In the genomic region with DNA sequence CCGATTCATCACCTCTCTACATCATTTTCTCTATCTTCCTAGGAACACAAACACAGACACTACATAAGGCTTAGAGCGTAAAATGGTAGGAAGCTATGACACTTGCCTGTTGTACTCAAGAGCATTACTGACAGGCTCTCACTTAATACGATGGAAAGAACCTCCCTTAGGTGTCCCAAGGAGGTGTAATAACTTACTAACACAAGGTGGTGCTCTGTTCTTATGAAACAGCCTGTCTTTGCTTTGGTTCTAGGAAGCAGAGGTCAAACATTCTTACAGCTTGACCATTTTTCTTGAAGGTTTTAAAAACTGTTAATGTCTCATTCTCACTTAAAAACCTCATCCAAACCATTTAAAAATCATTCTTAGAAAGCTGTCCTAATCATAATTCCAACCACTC, we compare ENCODE assay signal across 8 cellular contexts.
DNase-seq lines count a peak whose midpoint lies in the region; ATAC-seq and TF ChIP-seq lines count a peak whose summit lies in the region.

No MANE protein-coding gene starts in this region.

- no peaks in the 10 kb centered on the region for H3K27me3 ChIP-seq in sigmoid colon

- DNase-seq in G401 (ENCODE audit: low spot score) (peak; percentile 68), HPDE6-E6E7 (ENCODE audit: extremely low spot score) (peak; percentile 26), SHP77 (lab: John Stamatoyannopoulos, UW) (peak; percentile 62 to 81), globus pallidus (ENCODE audit: low spot score) (peak; percentile 7), sigmoid colon (no peak), NCI-H1694 treated with DMSO at 0.1 percent for 48 hours (lab: John Stamatoyannopoulos, UW) (no peak)
- no peak for DNase-seq in activated CD4-positive, alpha-beta memory T cell treated with anti-CD3 and anti-CD28 coated beads for 36 hours

- ATAC-seq in GM21515 (IDR thresholded peaks at IDR 0.05; ENCODE audit: unreplicated experiment): peak; percentile 75

- no peaks in the 10 kb centered on the region for H3K36me3 Mint-ChIP-seq in activated CD4-positive, alpha-beta memory T cell treated with anti-CD3 and anti-CD28 coated beads for 36 hours

- no peak overlapping the region for H3K27ac ChIP-seq in sigmoid colon

- POLR2A ChIA-PET in activated CD4-positive, alpha-beta memory T cell treated with anti-CD3 and anti-CD28 coated beads for 36 hours (lab: Charles Lee): no interaction called here

- no peak overlapping the region for H3K4me3 Mint-ChIP-seq in activated CD4-positive, alpha-beta memory T cell treated with anti-CD3 and anti-CD28 coated beads for 36 hours

- TF ChIP-seq EP300 in sigmoid colon (IDR thresholded peaks at IDR 0.05): no peak

- in situ Hi-C loops in G401 (cut with HindIII; ENCODE audit: low sequenced_read_pairs): no loop called here

- peak; percentile 25 to 59 (median 54) for TF ChIP-seq CTCF in sigmoid colon (IDR thresholded peaks at IDR 0.05)

- no peak overlapping the region for H3K4me3 ChIP-seq in sigmoid colon

- peaks cover 5% of the 10 kb centered on the region for H3K9me3 Mint-ChIP-seq in activated CD4-positive, alpha-beta memory T cell treated with anti-CD3 and anti-CD28 coated beads for 36 hours

- CTCF ChIA-PET in activated CD4-positive, alpha-beta memory T cell treated with anti-CD3 and anti-CD28 coated beads for 36 hours (lab: Charles Lee): no interaction called here

- no peaks in the 10 kb centered on the region for H3K36me3 ChIP-seq in sigmoid colon

- H3K4me1 Mint-ChIP-seq in activated CD4-positive, alpha-beta memory T cell treated with anti-CD3 and anti-CD28 coated beads for 36 hours (ENCODE audit: low read depth): no peaks in the 10 kb centered on the region

- H3K27me3 Mint-ChIP-seq in activated CD4-positive, alpha-beta memory T cell treated with anti-CD3 and anti-CD28 coated beads for 36 hours: no peaks in the 10 kb centered on the region

- H3K27ac Mint-ChIP-seq in activated CD4-positive, alpha-beta memory T cell treated with anti-CD3 and anti-CD28 coated beads for 36 hours: no peak overlapping the region

- H3K4me1 ChIP-seq in sigmoid colon: no peaks in the 10 kb centered on the region

- H3K9me3 ChIP-seq in sigmoid colon: no peaks in the 10 kb centered on the region

- intact Hi-C loops in sigmoid colon (cut with DNase I): loop anchor here (1.0 to 10.0 kb wide), 3 partner anchors 255 to 568 kb away; no protein-coding TSS in a partner anchor
- intact Hi-C loops in activated CD4-positive, alpha-beta memory T cell treated with anti-CD3 and anti-CD28 coated beads for 36 hours (cut with micrococcal nuclease): loop anchor here (10.0 kb wide), 1 partner anchor 565 kb away; no protein-coding TSS in a partner anchor

- TF ChIP-seq POLR2A in sigmoid colon (IDR thresholded peaks at IDR 0.05): no peak

- 45 to 59% methylated on average over 3 of the region's 3 CpGs for WGBS in sigmoid colon, 2 donors

Comparison
In these comparisons a context has a peak if more than half of its experiments do, and no peak if none do; other contexts are left out.
1. DNase-seq: peak in G401 (single experiment), HPDE6-E6E7 (single experiment), SHP77 (2 of 2) and globus pallidus (single experiment); none in sigmoid colon (single experiment), NCI-H1694 treated with DMSO at 0.1 percent for 48 hours (single experiment) and activated CD4-positive, alpha-beta memory T cell treated with anti-CD3 and anti-CD28 coated beads for 36 hours (single experiment).